In genomic region chr11:46736615-46737014, GRCh38 we compare ENCODE assay signal across 1 cellular context.
TF ChIP-seq lines count a peak whose summit lies in the region.

No MANE protein-coding gene starts in this region.

TF ChIP-seq in SK-N-SH treated with all-trans-retinoic acid at 6 μM for 48 hours, 23 proteins besides CTCF, POLR2A, EP300 and RAD21 (continued from another document):
- no peak for TF ChIP-seq POU6F1 (CRISPR knock-in tag; IDR thresholded peaks at IDR 0.05; ENCODE audit: borderline replicate concordance, low read depth)
- no peak for TF ChIP-seq TCF4 (CRISPR knock-in tag; IDR thresholded peaks at IDR 0.05; ENCODE audit: borderline replicate concordance)
- no peak for TF ChIP-seq PPARA (CRISPR knock-in tag; IDR thresholded peaks at IDR 0.05; ENCODE audit: borderline replicate concordance)
- no peak for TF ChIP-seq ZFP30 (CRISPR knock-in tag; IDR thresholded peaks at IDR 0.05)
- no peak for TF ChIP-seq ZNF565 (CRISPR knock-in tag; conservative IDR thresholded peaks at IDR 0.05; ENCODE audit: low read depth)
- no peak for TF ChIP-seq TSHZ2 (CRISPR knock-in tag; IDR thresholded peaks at IDR 0.05)
- no peak for TF ChIP-seq ARNTL (CRISPR knock-in tag; IDR thresholded peaks at IDR 0.05; ENCODE audit: borderline replicate concordance, low read depth)
- no peak for TF ChIP-seq CSDC2 (CRISPR knock-in tag; IDR thresholded peaks at IDR 0.05)
- no peak for TF ChIP-seq ISL1 (CRISPR knock-in tag; IDR thresholded peaks at IDR 0.05)
- no peak for TF ChIP-seq ZNF8 (CRISPR knock-in tag; IDR thresholded peaks at IDR 0.05)
- no peak for TF ChIP-seq SNAI2 (CRISPR knock-in tag; IDR thresholded peaks at IDR 0.05)
- TF ChIP-seq, protein P1, sequence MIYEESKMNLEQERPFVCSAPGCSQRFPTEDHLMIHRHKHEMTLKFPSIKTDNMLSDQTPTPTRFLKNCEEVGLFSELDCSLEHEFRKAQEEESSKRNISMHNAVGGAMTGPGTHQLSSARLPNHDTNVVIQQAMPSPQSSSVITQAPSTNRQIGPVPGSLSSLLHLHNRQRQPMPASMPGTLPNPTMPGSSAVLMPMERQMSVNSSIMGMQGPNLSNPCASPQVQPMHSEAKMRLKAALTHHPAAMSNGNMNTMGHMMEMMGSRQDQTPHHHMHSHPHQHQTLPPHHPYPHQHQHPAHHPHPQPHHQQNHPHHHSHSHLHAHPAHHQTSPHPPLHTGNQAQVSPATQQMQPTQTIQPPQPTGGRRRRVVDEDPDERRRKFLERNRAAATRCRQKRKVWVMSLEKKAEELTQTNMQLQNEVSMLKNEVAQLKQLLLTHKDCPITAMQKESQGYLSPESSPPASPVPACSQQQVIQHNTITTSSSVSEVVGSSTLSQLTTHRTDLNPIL (CRISPR knock-in tag; IDR thresholded peaks at IDR 0.05; ENCODE audit: low read depth): no peak
- no peak for TF ChIP-seq TOX (CRISPR knock-in tag; IDR thresholded peaks at IDR 0.05; ENCODE audit: borderline replicate concordance)
